8 cellular contexts compared by ENCODE assay signal in genomic region chr4:41281038-41281634, GRCh38. TPM values are rescaled to one million over a fixed set of nuclear protein-coding genes. Genes with fewer than 3 reads are reported as not detected.
DNase-seq lines count a peak whose midpoint lies in the region; ATAC-seq, FAIRE-seq and TF ChIP-seq lines count a peak whose summit lies in the region.

No MANE protein-coding gene starts in this region.

- H3K27ac ChIP-seq in coronary artery (no peak overlapping the region), liver (ENCODE audit: low read depth in 1 of 2, low read length in 2 of 2) (no peak overlapping the region), tibial artery (no peak overlapping the region)

- peak; percentile 78 for DNase-seq in CD1c-positive myeloid dendritic cell (ENCODE audit: extremely low spot score)
- peak; percentile 59 for DNase-seq in GM18507 (ENCODE audit: extremely low spot score, insufficient read length, low read depth)
- peak; percentile 91 for DNase-seq in NAMALWA (ENCODE audit: low spot score)
- DNase-seq in RPMI7951 (ENCODE audit: low read depth), result peak; percentile 67
- DNase-seq in coronary artery (ENCODE audit: low spot score), result no peak
- DNase-seq in tibial artery, result peak in 1 of 2 donors; percentile 30

- ATAC-seq in HG02840 (IDR thresholded peaks at IDR 0.05; ENCODE audit: low FRiP score, unreplicated experiment), result peak; percentile 85

- TF ChIP-seq RAD21 in liver (IDR thresholded peaks at IDR 0.05), result peak; percentile 99

- no peaks in the 10 kb centered on the region for H3K4me1 ChIP-seq in liver (ENCODE audit: control insufficient read depth in 4 of 4, insufficient read depth in 4 of 4, low read length in 3 of 4)
- H3K4me1 ChIP-seq in tibial artery, result no peaks in the 10 kb centered on the region

- H3K4me3 ChIP-seq in coronary artery, result no peak overlapping the region
- no peak overlapping the region for H3K4me3 ChIP-seq in liver (ENCODE audit: low read depth in 1 of 3, low read length in 3 of 3)
- H3K4me3 ChIP-seq in tibial artery, result no peak overlapping the region

- H3K36me3 ChIP-seq in liver (ENCODE audit: control insufficient read depth in 4 of 4, insufficient read depth in 3 of 4, low read depth in 1 of 4, low read length in 3 of 4) (no peaks in the 10 kb centered on the region), tibial artery (no peaks in the 10 kb centered on the region)

- WGBS in liver, result 11% methylated on average over 7 of the region's 7 CpGs

- intact Hi-C loops in tibial artery (cut with DNase I; ENCODE audit: low total_unique reads), result loop anchor here (10.0 kb wide), 1 partner anchor 604 kb away; no protein-coding TSS in a partner anchor

- H3K9ac ChIP-seq in liver (ENCODE audit: low read depth in 1 of 2, low read length in 2 of 2), result no peak overlapping the region

- peaks cover 0 to under 1% (median 0%) of the 10 kb centered on the region in 4 donors for H3K27me3 ChIP-seq in liver (ENCODE audit: control insufficient read depth in 4 of 4, insufficient read depth in 4 of 4, low read length in 3 of 4)
- H3K27me3 ChIP-seq in tibial artery, result no peaks in the 10 kb centered on the region

- peak; percentile 96 for FAIRE-seq in GM18507 (lab: Jason Lieb, UNC)

- peak; percentile 70 for TF ChIP-seq CTCF in coronary artery (IDR thresholded peaks at IDR 0.05)
- TF ChIP-seq CTCF in liver (IDR thresholded peaks at IDR 0.05; ENCODE audit: low read depth, low read length, missing input control), result peak; percentile 96
- peak; percentile 83 to 95 for TF ChIP-seq CTCF in tibial artery (IDR thresholded peaks at IDR 0.05)

- no peaks in the 10 kb centered on the region for H3K9me3 ChIP-seq in liver (ENCODE audit: control insufficient read depth in 4 of 4, low read length in 3 of 4)
- no peaks in the 10 kb centered on the region for H3K9me3 ChIP-seq in tibial artery

TF ChIP-seq in liver, 16 proteins besides CTCF, POLR2A, EP300 and RAD21:
- no peak for TF ChIP-seq FOXA1 (IDR thresholded peaks at IDR 0.05)
- TF ChIP-seq MAX (IDR thresholded peaks at IDR 0.05), result no peak
- no peak for TF ChIP-seq EGR1 (IDR thresholded peaks at IDR 0.05; ENCODE audit: low read depth in 2 of 2)
- TF ChIP-seq JUND (IDR thresholded peaks at IDR 0.05), result no peak
- TF ChIP-seq ZBTB33 (IDR thresholded peaks at IDR 0.05), result no peak
- TF ChIP-seq NR2F2 (IDR thresholded peaks at IDR 0.05), result no peak
- TF ChIP-seq, protein P1, sequence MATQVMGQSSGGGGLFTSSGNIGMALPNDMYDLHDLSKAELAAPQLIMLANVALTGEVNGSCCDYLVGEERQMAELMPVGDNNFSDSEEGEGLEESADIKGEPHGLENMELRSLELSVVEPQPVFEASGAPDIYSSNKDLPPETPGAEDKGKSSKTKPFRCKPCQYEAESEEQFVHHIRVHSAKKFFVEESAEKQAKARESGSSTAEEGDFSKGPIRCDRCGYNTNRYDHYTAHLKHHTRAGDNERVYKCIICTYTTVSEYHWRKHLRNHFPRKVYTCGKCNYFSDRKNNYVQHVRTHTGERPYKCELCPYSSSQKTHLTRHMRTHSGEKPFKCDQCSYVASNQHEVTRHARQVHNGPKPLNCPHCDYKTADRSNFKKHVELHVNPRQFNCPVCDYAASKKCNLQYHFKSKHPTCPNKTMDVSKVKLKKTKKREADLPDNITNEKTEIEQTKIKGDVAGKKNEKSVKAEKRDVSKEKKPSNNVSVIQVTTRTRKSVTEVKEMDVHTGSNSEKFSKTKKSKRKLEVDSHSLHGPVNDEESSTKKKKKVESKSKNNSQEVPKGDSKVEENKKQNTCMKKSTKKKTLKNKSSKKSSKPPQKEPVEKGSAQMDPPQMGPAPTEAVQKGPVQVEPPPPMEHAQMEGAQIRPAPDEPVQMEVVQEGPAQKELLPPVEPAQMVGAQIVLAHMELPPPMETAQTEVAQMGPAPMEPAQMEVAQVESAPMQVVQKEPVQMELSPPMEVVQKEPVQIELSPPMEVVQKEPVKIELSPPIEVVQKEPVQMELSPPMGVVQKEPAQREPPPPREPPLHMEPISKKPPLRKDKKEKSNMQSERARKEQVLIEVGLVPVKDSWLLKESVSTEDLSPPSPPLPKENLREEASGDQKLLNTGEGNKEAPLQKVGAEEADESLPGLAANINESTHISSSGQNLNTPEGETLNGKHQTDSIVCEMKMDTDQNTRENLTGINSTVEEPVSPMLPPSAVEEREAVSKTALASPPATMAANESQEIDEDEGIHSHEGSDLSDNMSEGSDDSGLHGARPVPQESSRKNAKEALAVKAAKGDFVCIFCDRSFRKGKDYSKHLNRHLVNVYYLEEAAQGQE (IDR thresholded peaks at IDR 0.05), result no peak
- no peak for TF ChIP-seq TAF1 (conservative IDR thresholded peaks at IDR 0.05)
- no peak for TF ChIP-seq HNF4A (conservative IDR thresholded peaks at IDR 0.05)
- TF ChIP-seq ATF3 (IDR thresholded peaks at IDR 0.05), result no peak
- TF ChIP-seq YY1 (IDR thresholded peaks at IDR 0.05), result no peak
- TF ChIP-seq GABPA (IDR thresholded peaks at IDR 0.05 in 1 of 2, conservative IDR thresholded peaks at IDR 0.05 in 1 of 2), result no peak
- no peak for TF ChIP-seq RXRA (IDR thresholded peaks at IDR 0.05)
- TF ChIP-seq SP1 (IDR thresholded peaks at IDR 0.05), result no peak
- no peak for TF ChIP-seq FOXA2 (IDR thresholded peaks at IDR 0.05)

RNA-seq across cellular contexts. Expression of gene UCHL1, which starts 24.4 kb away (rescaled TPM):
- 87.5 and 98.2 TPM in 2 replicates for total RNA-seq in RPMI7951 (2014; rRNA removed; shearing (Covaris generic))
- total RNA-seq in liver, result under 1 TPM; 0.51 to 0.75 TPM
- polyA plus RNA-seq in liver, result 1 to 10 TPM in 1 of 2 donors, under 1 TPM in 1; 0.65 to 2.6 TPM

Comparison
In these comparisons a context has a peak if more than half of its experiments do, and no peak if none do; other contexts are left out.
1. RNA of gene UCHL1, which starts 24.4 kb away (total RNA-seq): 87.5 to 98.2 TPM in RPMI7951; 0.51 to 0.75 TPM in liver; every median in the first group is over 10 times any median in the second.
2. Peak in every context shown above with its lines, with median percentiles within 50 percentile points of each other: CTCF ChIP-seq.